ENCODE assay signal across 26 cellular contexts in genomic region chr12:10143205-10143604, GRCh38. TPM values are rescaled to one million over a fixed set of nuclear protein-coding genes. Genes with fewer than 3 reads are reported as not detected.
A peak's percentile ranks its signal among the peaks of the same experiment; 100 is the strongest.
DNase-seq lines count a peak whose midpoint lies in the region; FAIRE-seq and TF ChIP-seq lines count a peak whose summit lies in the region.
"Had no signal": no experiment of that assay in that cellular context is flagged by ENCODE, and none has a peak within 500 bp of the region (broad histone marks: within the 10 kb centered on the region; RNA-seq: fewer than 3 reads in every experiment).

No MANE protein-coding gene starts in this region.

- POLR2A ChIA-PET in endothelial cell of umbilical vein (lab: Charles Lee) = interaction anchor here (0.6 kb wide), 1 partner anchor 111 kb away, joined by 4 read pairs; no protein-coding TSS in a partner anchor

- no peak overlapping the region for H4K8ac ChIP-seq in mesenchymal stem cell (ENCODE audit: low read length)

- dilution Hi-C loops in endothelial cell of umbilical vein (cut with MboI; ENCODE audit: extremely low pct_ligation_motif_present, low sequenced_read_pairs) = no loop called here

- H3K4me2 ChIP-seq in endothelial cell of umbilical vein (ENCODE audit: insufficient read depth, low read length) (no peak overlapping the region), mesenchymal stem cell (ENCODE audit: low read length, poor library complexity, severe bottlenecking) (no peak overlapping the region)

- H3K4me3 ChIP-seq in endothelial cell of umbilical vein (replicated peaks in 1 of 3; ENCODE audit: insufficient read depth in 1 of 3, low read depth in 1 of 3, low read length in 3 of 3) (no peak overlapping the region), mesenchymal stem cell (ENCODE audit: insufficient read depth in 1 of 2, low read depth in 1 of 2, low read length in 2 of 2) (no peak overlapping the region), esophagus muscularis mucosa (no peak overlapping the region)

- H2BK120ac ChIP-seq in mesenchymal stem cell (ENCODE audit: low read depth, low read length) = no peak overlapping the region

- no peak overlapping the region for H3K27ac ChIP-seq in endothelial cell of umbilical vein (ENCODE audit: insufficient read depth, low read depth, low read length)
- no peak overlapping the region for H3K27ac ChIP-seq in mesenchymal stem cell (ENCODE audit: low read length, poor library complexity, severe bottlenecking)
- H3K27ac ChIP-seq in esophagus muscularis mucosa (replicated peaks in 1 of 4) = no peak overlapping the region

- H3K18ac ChIP-seq in mesenchymal stem cell (ENCODE audit: low read depth in 1 of 2, low read length in 2 of 2) = no peak overlapping the region

- H3K27me3 ChIP-seq in endothelial cell of umbilical vein (ENCODE audit: control insufficient read depth in 2 of 2, insufficient read depth in 2 of 2, low read length in 2 of 2) (no peaks in the 10 kb centered on the region), mesenchymal stem cell (ENCODE audit: control insufficient read depth in 1 of 2, insufficient read depth in 1 of 2, low read length in 2 of 2) (no peaks in the 10 kb centered on the region), esophagus muscularis mucosa (no peaks in the 10 kb centered on the region)

- no peak overlapping the region for H3K14ac ChIP-seq in mesenchymal stem cell (ENCODE audit: low read length in 2 of 2)

- WGBS in mesenchymal stem cell = 0% methylated on average over 1 of the region's 1 CpG
- WGBS in esophagus muscularis mucosa = 0% methylated on average over 1 of the region's 1 CpG

- no peak overlapping the region for H2AFZ ChIP-seq in endothelial cell of umbilical vein (ENCODE audit: low read depth, low read length)
- no peak overlapping the region for H2AFZ ChIP-seq in mesenchymal stem cell (ENCODE audit: low read depth, low read length)

- CTCF ChIA-PET in endothelial cell of umbilical vein (lab: Charles Lee) = interaction anchor here (0.8 to 5.9 kb wide), 11 partner anchors 10 to 400 kb away, joined by 3 to 88 read pairs (median 6); partner anchors contain the start of gene CLEC12B

- DNase-seq in ELR (ENCODE audit: low read depth) (peak; percentile 20), NCI-H226 (peak; percentile 44), endothelial cell of umbilical vein (ENCODE audit: low read depth, low spot score) (peak; percentile 23), mesenchymal stem cell (peak; percentile 65), esophagus muscularis mucosa (ENCODE audit: extremely low spot score) (no peak), COR-L47 (lab: John Stamatoyannopoulos, UW) (no peak), NOMO-1 treated with dmso at 0.1 percent for 144 hours (lab: John Stamatoyannopoulos, UW; ENCODE audit: unreplicated experiment) (no peak)
- no peak for DNase-seq in NK-92 treated with Interleukin-12 subunit alpha and Interleukin-12 subunit beta, amount 100 ng/mL, for 24 hours (lab: John Stamatoyannopoulos, UW)
- DNase-seq: activated CD4-positive, alpha-beta T cell treated with anti-CD3 and anti-CD28 coated beads, Interleukin-2, amount 10 ng/mL, durations not matched to agents 7 days and 5 days; activated effector memory CD4-positive, alpha-beta T cell treated with Interleukin-2 at 50 U/mL for 16 hours; activated naive CD8-positive, alpha-beta T cell treated with anti-CD3 and anti-CD28 coated beads, Interleukin-2, amount 50 U/mL, for 24 hours; AML-193; DMS79 treated with DMSO at 0.1 percent for 48 hours; HCEC 1CT; Karpas-422; NCI-H2107; NCI-H510A treated with DMSO at 0.1 percent for 48 hours; posterior cingulate gyrus; SHP77; stimulated activated CD4-positive, alpha-beta T cell treated with anti-CD3 and anti-CD28 coated beads, Interleukin-4, amount 100 ng/mL, for 24 hours had no signal

- no peak overlapping the region for H2AK5ac ChIP-seq in mesenchymal stem cell (ENCODE audit: low read length, severe bottlenecking)

- H3K4me1 ChIP-seq in endothelial cell of umbilical vein (ENCODE audit: control insufficient read depth, extremely low read depth, insufficient read depth, low read length) = no peaks in the 10 kb centered on the region
- H3K4me1 ChIP-seq in mesenchymal stem cell (ENCODE audit: control insufficient read depth, insufficient read depth, low read depth, low read length) = no peaks in the 10 kb centered on the region
- peaks cover 0 to 14% (median 6%) of the 10 kb centered on the region in 4 donors for H3K4me1 ChIP-seq in esophagus muscularis mucosa

- TF ChIP-seq EP300 in esophagus muscularis mucosa (IDR thresholded peaks at IDR 0.05) = no peak

- no peak overlapping the region for H4K91ac ChIP-seq in mesenchymal stem cell (ENCODE audit: low read length)

- no peaks in the 10 kb centered on the region for H3K9me1 ChIP-seq in endothelial cell of umbilical vein (replicated peaks; ENCODE audit: control insufficient read depth, extremely low read depth, insufficient read depth, low read length)

- FAIRE-seq in endothelial cell of umbilical vein (lab: Jason Lieb, UNC) = no peak

- H4K20me1 ChIP-seq in endothelial cell of umbilical vein (replicated peaks; ENCODE audit: control insufficient read depth, extremely low read depth, insufficient read depth, low read length) = no peaks in the 10 kb centered on the region

- TF ChIP-seq POLR2A in endothelial cell of umbilical vein (IDR thresholded peaks at IDR 0.05; ENCODE audit: low read depth, low read length) = no peak
- TF ChIP-seq POLR2A in esophagus muscularis mucosa (IDR thresholded peaks at IDR 0.05; ENCODE audit: low read depth) = no peak

- intact Hi-C loops in endothelial cell of umbilical vein (cut with micrococcal nuclease) (no loop called here), esophagus muscularis mucosa (cut with DNase I) (loop anchor here (5.0 kb wide), 1 partner anchor 391 kb away; no protein-coding TSS in a partner anchor)

- H2BK12ac ChIP-seq in mesenchymal stem cell (ENCODE audit: low read length in 2 of 2) = no peak overlapping the region

- H3K36me3 ChIP-seq in endothelial cell of umbilical vein (ENCODE audit: control insufficient read depth in 2 of 2, extremely low read depth in 1 of 2, insufficient read depth in 2 of 2, low read length in 2 of 2) (no peaks in the 10 kb centered on the region), mesenchymal stem cell (ENCODE audit: control insufficient read depth in 1 of 2, insufficient read depth in 2 of 2, low read depth in 1 of 2, low read length in 2 of 2) (no peaks in the 10 kb centered on the region), esophagus muscularis mucosa (no peaks in the 10 kb centered on the region)

- H3K9me3 ChIP-seq in endothelial cell of umbilical vein (replicated peaks; ENCODE audit: control insufficient read depth, insufficient read depth, low read length) = no peaks in the 10 kb centered on the region
- no peaks in the 10 kb centered on the region for H3K9me3 ChIP-seq in mesenchymal stem cell (ENCODE audit: control insufficient read depth, low read length)
- no peaks in the 10 kb centered on the region for H3K9me3 ChIP-seq in esophagus muscularis mucosa

- H3K79me1 ChIP-seq in mesenchymal stem cell (replicated peaks; ENCODE audit: low read length, poor library complexity, severe bottlenecking) = no peaks in the 10 kb centered on the region

- no peak for TF ChIP-seq CTCF in endothelial cell of umbilical vein (IDR thresholded peaks at IDR 0.05; ENCODE audit: extremely low read depth in 1 of 2, insufficient read depth in 1 of 2, low read depth in 1 of 2, low read length in 2 of 2)
- no peak for TF ChIP-seq CTCF in esophagus muscularis mucosa (IDR thresholded peaks at IDR 0.05)

- no peak overlapping the region for H2BK5ac ChIP-seq in mesenchymal stem cell (ENCODE audit: low read depth, low read length, poor library complexity, severe bottlenecking)

- no peak overlapping the region for H3K9ac ChIP-seq in endothelial cell of umbilical vein (replicated peaks; ENCODE audit: extremely low read depth, insufficient read depth, low read length)
- H3K9ac ChIP-seq in mesenchymal stem cell (ENCODE audit: low read length) = no peak overlapping the region

- no peaks in the 10 kb centered on the region for H3K79me2 ChIP-seq in endothelial cell of umbilical vein (ENCODE audit: control insufficient read depth, insufficient read depth, low read length)

- H3K23ac ChIP-seq in mesenchymal stem cell (ENCODE audit: low read length in 2 of 2) = no peak overlapping the region

- no peak overlapping the region for H2BK15ac ChIP-seq in mesenchymal stem cell (ENCODE audit: low read depth, poor library complexity, severe bottlenecking)

- no peak overlapping the region for H3K4ac ChIP-seq in mesenchymal stem cell (ENCODE audit: low read depth in 1 of 2, low read length in 2 of 2)

- BruUV-seq in endothelial cell of umbilical vein (replicated peaks; lab: Mats Ljungman, UMichigan) = no TSS peak

RNA-seq across cellular contexts. Expression of gene CLEC7A, which starts 13.2 kb away (rescaled TPM):
- total RNA-seq in endothelial cell of umbilical vein (not detected in 2 replicates), esophagus muscularis mucosa (1 to 10 TPM; 1.7 to 9.4 (median 3.2) TPM)
- polyA plus RNA-seq in endothelial cell of umbilical vein = not detected in 2 replicates
- polyA plus RNA-seq in endothelial cell of umbilical vein (2011; cell fraction: cytosol; rRNA removed) = not detected in 2 replicates
- 0.11 TPM in 1 of 2 replicates, not detected in the other for polyA plus RNA-seq in endothelial cell of umbilical vein (2011; cell fraction: nucleus; rRNA removed)
- not detected in 2 replicates for polyA plus RNA-seq in endothelial cell of umbilical vein (2012)
- polyA minus RNA-seq in endothelial cell of umbilical vein = not detected in 2 replicates
- polyA minus RNA-seq in endothelial cell of umbilical vein (2011; cell fraction: cytosol; rRNA and poly(A)+ RNA removed) = not detected
- not detected in 2 replicates for polyA minus RNA-seq in endothelial cell of umbilical vein (2011; cell fraction: nucleus; rRNA and poly(A)+ RNA removed)
- 0.11 TPM for polyA plus RNA-seq in mesenchymal stem cell (2013, experiment 1 of 2)
- polyA plus RNA-seq in mesenchymal stem cell (2013, experiment 2 of 2) = 0.05 TPM
- total RNA-seq: activated CD4-positive, alpha-beta T cell treated with anti-CD3 and anti-CD28 coated beads, Interleukin-2, amount 10 ng/mL, durations not matched to agents 7 days and 5 days; epithelial cell of proximal tubule; HT-29 had no signal
- polyA plus RNA-seq: neural cell had no signal

RNA-seq across cellular contexts. Expression of gene OLR1, which starts 28.7 kb away (rescaled TPM):
- not detected in 2 replicates for total RNA-seq in endothelial cell of umbilical vein
- polyA plus RNA-seq in endothelial cell of umbilical vein = not detected in 2 replicates
- not detected in 2 replicates for polyA plus RNA-seq in endothelial cell of umbilical vein (2011; cell fraction: cytosol; rRNA removed)
- polyA plus RNA-seq in endothelial cell of umbilical vein (2011; cell fraction: nucleus; rRNA removed) = not detected in 2 replicates
- not detected in 2 replicates for polyA plus RNA-seq in endothelial cell of umbilical vein (2012)
- polyA minus RNA-seq in endothelial cell of umbilical vein = not detected in 2 replicates
- polyA minus RNA-seq in endothelial cell of umbilical vein (2011; cell fraction: cytosol; rRNA and poly(A)+ RNA removed) = 32.6 TPM
- 0.24 TPM in 1 of 2 replicates, not detected in the other for polyA minus RNA-seq in endothelial cell of umbilical vein (2011; cell fraction: nucleus; rRNA and poly(A)+ RNA removed)
- polyA plus RNA-seq in mesenchymal stem cell (2013, experiment 1 of 2) = 39.3 TPM
- 41.5 TPM for polyA plus RNA-seq in mesenchymal stem cell (2013, experiment 2 of 2)
- 1 to 10 TPM in 1 of 4 donors, under 1 TPM in 2, not detected in 1; 0.40 to 1.2 (median 0.58) TPM for total RNA-seq in esophagus muscularis mucosa
- total RNA-seq: activated CD4-positive, alpha-beta T cell treated with anti-CD3 and anti-CD28 coated beads, Interleukin-2, amount 10 ng/mL, durations not matched to agents 7 days and 5 days; dermis microvascular lymphatic vessel endothelial cell; epithelial cell of proximal tubule; HT-29; T-helper 1 cell treated with Interleukin-12 subunit alpha and Interleukin-12 subunit beta and Interleukin-4 antibody, amounts not matched to agents 30 ng/mL and 1 ng/mL, for 36 hours had no signal
- polyA plus RNA-seq: neural cell had no signal

RNA-seq across cellular contexts. Expression of gene TMEM52B, which starts 35.6 kb away (rescaled TPM):
- total RNA-seq in endothelial cell of umbilical vein (0.24 TPM in 1 of 2 replicates, not detected in the other), esophagus muscularis mucosa (1 to 10 TPM in 1 of 4 donors, under 1 TPM in 1, not detected in 2; 0.17 to 1.6 TPM)
- polyA plus RNA-seq in endothelial cell of umbilical vein = not detected in 2 replicates
- not detected in 2 replicates for polyA plus RNA-seq in endothelial cell of umbilical vein (2011; cell fraction: cytosol; rRNA removed)
- polyA plus RNA-seq in endothelial cell of umbilical vein (2011; cell fraction: nucleus; rRNA removed) = not detected in 2 replicates
- not detected in 2 replicates for polyA plus RNA-seq in endothelial cell of umbilical vein (2012)
- polyA minus RNA-seq in endothelial cell of umbilical vein = not detected in 2 replicates
- 3.5 TPM for polyA minus RNA-seq in endothelial cell of umbilical vein (2011; cell fraction: cytosol; rRNA and poly(A)+ RNA removed)
- not detected in 2 replicates for polyA minus RNA-seq in endothelial cell of umbilical vein (2011; cell fraction: nucleus; rRNA and poly(A)+ RNA removed)
- polyA plus RNA-seq in mesenchymal stem cell (2013, experiment 1 of 2) = 5.3 TPM
- polyA plus RNA-seq in mesenchymal stem cell (2013, experiment 2 of 2) = 6.4 TPM
- total RNA-seq: activated CD4-positive, alpha-beta T cell treated with anti-CD3 and anti-CD28 coated beads, Interleukin-2, amount 10 ng/mL, durations not matched to agents 7 days and 5 days; dermis microvascular lymphatic vessel endothelial cell; epithelial cell of proximal tubule; glomerular endothelial cell; HT-29; T-helper 1 cell treated with Interleukin-12 subunit alpha and Interleukin-12 subunit beta and Interleukin-4 antibody, amounts not matched to agents 30 ng/mL and 1 ng/mL, for 36 hours had no signal
- polyA plus RNA-seq: neural cell had no signal

RNA-seq across cellular contexts. Expression of gene CLEC1A, which starts 44.4 kb away (rescaled TPM):
- total RNA-seq in endothelial cell of umbilical vein (22.5 and 24.2 TPM in 2 replicates), esophagus muscularis mucosa (1 to 10 TPM; 1.7 to 8.3 (median 4.7) TPM)
- polyA plus RNA-seq in endothelial cell of umbilical vein = 21.2 and 22.0 TPM in 2 replicates
- polyA plus RNA-seq in endothelial cell of umbilical vein (2011; cell fraction: cytosol; rRNA removed) = 22.3 and 24.0 TPM in 2 replicates
- 28.7 and 29.5 TPM in 2 replicates for polyA plus RNA-seq in endothelial cell of umbilical vein (2011; cell fraction: nucleus; rRNA removed)
- polyA plus RNA-seq in endothelial cell of umbilical vein (2012) = 8.1 and 8.5 TPM in 2 replicates
- polyA minus RNA-seq in endothelial cell of umbilical vein = 18.0 and 23.3 TPM in 2 replicates
- polyA minus RNA-seq in endothelial cell of umbilical vein (2011; cell fraction: cytosol; rRNA and poly(A)+ RNA removed) = not detected
- 20.1 and 20.2 TPM in 2 replicates for polyA minus RNA-seq in endothelial cell of umbilical vein (2011; cell fraction: nucleus; rRNA and poly(A)+ RNA removed)
- 0.87 TPM for polyA plus RNA-seq in mesenchymal stem cell (2013, experiment 1 of 2)
- polyA plus RNA-seq in mesenchymal stem cell (2013, experiment 2 of 2) = 0.82 TPM
- total RNA-seq: activated CD4-positive, alpha-beta T cell treated with anti-CD3 and anti-CD28 coated beads, Interleukin-2, amount 10 ng/mL, durations not matched to agents 7 days and 5 days; epithelial cell of proximal tubule; HT-29; T-helper 1 cell treated with Interleukin-12 subunit alpha and Interleukin-12 subunit beta and Interleukin-4 antibody, amounts not matched to agents 30 ng/mL and 1 ng/mL, for 36 hours had no signal
- polyA plus RNA-seq: neural cell had no signal

Comparison
In these comparisons a context has a peak if more than half of its experiments do, and no peak if none do; other contexts are left out.
1. DNase-seq: peak in ELR (single experiment), NCI-H226 (single experiment), endothelial cell of umbilical vein (single experiment) and mesenchymal stem cell (single experiment); none in esophagus muscularis mucosa (single experiment), COR-L47 (single experiment), NK-92 treated with Interleukin-12 subunit alpha and Interleukin-12 subunit beta, amount 100 ng/mL, for 24 hours (single experiment) and NOMO-1 treated with dmso at 0.1 percent for 144 hours (single experiment).